ENCODE assay signal across 18 cellular contexts in genomic region chr2:58984731-58985130, GRCh38.
DNase-seq lines count a peak whose midpoint lies in the region; ATAC-seq and TF ChIP-seq lines count a peak whose summit lies in the region.
"Had no signal": no experiment of that assay in that cellular context is flagged by ENCODE, and none has a peak within 500 bp of the region (broad histone marks: within the 10 kb centered on the region; RNA-seq: fewer than 3 reads in every experiment).

No MANE protein-coding gene starts in this region.

- no peak overlapping the region for H3K27ac ChIP-seq in KMS-11
- H3K27ac ChIP-seq in sigmoid colon: no peak overlapping the region
- H3K27ac ChIP-seq: Peyer's patch had no signal

- TF ChIP-seq POLR2A in sigmoid colon (IDR thresholded peaks at IDR 0.05) (no peak), lower leg skin (IDR thresholded peaks at IDR 0.05) (no peak)

- H3K36me3 Mint-ChIP-seq in stimulated activated naive B cell treated with anti-CD40 and anti-IgM and Interleukin-4, amounts not matched to agents 10 μg/mL and 1 μg/mL and 100 μg/mL, for 72 hours: no peaks in the 10 kb centered on the region
- H3K36me3 Mint-ChIP-seq: CD8-positive, alpha-beta T cell; IgD-negative memory B cell had no signal

- H3K27me3 Mint-ChIP-seq in stimulated activated naive B cell treated with anti-CD40 and anti-IgM and Interleukin-4, amounts not matched to agents 10 μg/mL and 1 μg/mL and 100 μg/mL, for 72 hours: peaks cover 0 to 11% of the 10 kb centered on the region in 2 donors

- no peak overlapping the region for H3K4me3 Mint-ChIP-seq in stimulated activated naive B cell treated with anti-CD40 and anti-IgM and Interleukin-4, amounts not matched to agents 10 μg/mL and 1 μg/mL and 100 μg/mL, for 72 hours
- H3K4me3 Mint-ChIP-seq: CD8-positive, alpha-beta T cell; IgD-negative memory B cell had no signal

- H3K4me1 Mint-ChIP-seq in stimulated activated naive B cell treated with anti-CD40 and anti-IgM and Interleukin-4, amounts not matched to agents 10 μg/mL and 1 μg/mL and 100 μg/mL, for 72 hours: no peaks in the 10 kb centered on the region

- H3K27me3 ChIP-seq in KMS-11 (ENCODE audit: insufficient read depth, low read depth): no peaks in the 10 kb centered on the region
- no peaks in the 10 kb centered on the region for H3K27me3 ChIP-seq in sigmoid colon
- H3K27me3 ChIP-seq: MG63, Peyer's patch had no signal

- H3K36me3 ChIP-seq in KMS-11 (ENCODE audit: insufficient read depth) (no peaks in the 10 kb centered on the region), sigmoid colon (no peaks in the 10 kb centered on the region)
- H3K36me3 ChIP-seq: MG63, Peyer's patch had no signal

- intact Hi-C loops in sigmoid colon (cut with DNase I): no loop called here
- intact Hi-C loops in lower leg skin (cut with DNase I; ENCODE audit: low total_unique reads): no loop called here

- H3K9me3 Mint-ChIP-seq in stimulated activated naive B cell treated with anti-CD40 and anti-IgM and Interleukin-4, amounts not matched to agents 10 μg/mL and 1 μg/mL and 100 μg/mL, for 72 hours: no peaks in the 10 kb centered on the region
- H3K9me3 Mint-ChIP-seq: CD8-positive, alpha-beta T cell; IgD-negative memory B cell had no signal

- H4K20me1 ChIP-seq in KMS-11 (ENCODE audit: insufficient read depth): no peaks in the 10 kb centered on the region

- H3K9ac ChIP-seq in KMS-11: no peak overlapping the region

- WGBS in sigmoid colon, 2 donors: 24 to 33% methylated on average over 1 of the region's 1 CpG
- 34 to 61% methylated on average over 1 of the region's 1 CpG for WGBS in lower leg skin, 2 donors

- H3K4me3 ChIP-seq in KMS-11 (IDR thresholded peaks at IDR 0.05; ENCODE audit: insufficient read depth, low read depth, low read length) (no peak overlapping the region), astrocyte of the cerebellum (ENCODE audit: low read depth, low read length) (no peak overlapping the region), sigmoid colon (no peak overlapping the region), lower leg skin (ENCODE audit: low read depth, poor library complexity, severe bottlenecking) (no peak overlapping the region)
- H3K4me3 ChIP-seq: MG63, Peyer's patch had no signal

- no peak overlapping the region for H3K27ac Mint-ChIP-seq in stimulated activated naive B cell treated with anti-CD40 and anti-IgM and Interleukin-4, amounts not matched to agents 10 μg/mL and 1 μg/mL and 100 μg/mL, for 72 hours
- H3K27ac Mint-ChIP-seq: CD8-positive, alpha-beta T cell; IgD-negative memory B cell had no signal

- H3K79me2 ChIP-seq in KMS-11 (ENCODE audit: insufficient read depth, low read depth): no peaks in the 10 kb centered on the region

- in situ Hi-C loops in astrocyte of the cerebellum (cut with HindIII; ENCODE audit: low sequenced_read_pairs): no loop called here

- no peaks in the 10 kb centered on the region for H3K9me3 ChIP-seq in sigmoid colon
- H3K9me3 ChIP-seq: MG63, Peyer's patch had no signal

- DNase-seq in astrocyte of the cerebellum (ENCODE audit: low read depth) (peak; percentile 39), sigmoid colon (no peak), lower leg skin (ENCODE audit: low spot score in 2 of 2) (no peak)
- DNase-seq in stimulated activated naive B cell treated with anti-CD40 and anti-IgM and Interleukin-4, amounts not matched to agents 10 μg/mL and 1 μg/mL and 100 μg/mL, for 72 hours: no peak
- DNase-seq: CD8-positive, alpha-beta T cell; MG63; NCI-H1105; NCI-H187; NCI-H446 treated with DMSO at 0.1 percent for 48 hours; NCI-H774; Peyer's patch; SHP77 had no signal

- H3K4me2 ChIP-seq in KMS-11: 0 out of 2 replicates have a peak overlapping the region, but pooled peaks have one; percentile 0

- no peak for TF ChIP-seq CTCF in KMS-11 (conservative IDR thresholded peaks at IDR 0.05; ENCODE audit: low read depth, low read length)
- no peak for TF ChIP-seq CTCF in astrocyte of the cerebellum (IDR thresholded peaks at IDR 0.05; ENCODE audit: low read depth, low read length, missing control alignments)
- TF ChIP-seq CTCF in sigmoid colon (IDR thresholded peaks at IDR 0.05): no peak
- no peak for TF ChIP-seq CTCF in lower leg skin (IDR thresholded peaks at IDR 0.05)

- TF ChIP-seq EP300 in sigmoid colon (IDR thresholded peaks at IDR 0.05): no peak

- H2AFZ ChIP-seq in KMS-11 (ENCODE audit: low read depth): no peak overlapping the region

- H3K4me1 ChIP-seq in KMS-11 (ENCODE audit: low read depth, poor library complexity, severe bottlenecking): peaks cover 5% of the 10 kb centered on the region
- no peaks in the 10 kb centered on the region for H3K4me1 ChIP-seq in sigmoid colon
- H3K4me1 ChIP-seq: Peyer's patch had no signal

- ATAC-seq in GM21786 (IDR thresholded peaks at IDR 0.05; ENCODE audit: unreplicated experiment): peak; percentile 75
- peak; percentile 22 to 60 for ATAC-seq in stimulated activated naive B cell treated with anti-CD40 and anti-IgM and Interleukin-4, amounts not matched to agents 10 μg/mL and 1 μg/mL and 100 μg/mL, for 72 hours (replicated peaks)
- no peak for ATAC-seq in HG03342 (IDR thresholded peaks at IDR 0.05; ENCODE audit: unreplicated experiment)
- ATAC-seq: CD8-positive, alpha-beta T cell; HCT116; SK-N-SH treated with all-trans-retinoic acid at 6 μM for 48 hours had no signal
